1 cellular context compared by ENCODE assay signal in the genomic region with DNA sequence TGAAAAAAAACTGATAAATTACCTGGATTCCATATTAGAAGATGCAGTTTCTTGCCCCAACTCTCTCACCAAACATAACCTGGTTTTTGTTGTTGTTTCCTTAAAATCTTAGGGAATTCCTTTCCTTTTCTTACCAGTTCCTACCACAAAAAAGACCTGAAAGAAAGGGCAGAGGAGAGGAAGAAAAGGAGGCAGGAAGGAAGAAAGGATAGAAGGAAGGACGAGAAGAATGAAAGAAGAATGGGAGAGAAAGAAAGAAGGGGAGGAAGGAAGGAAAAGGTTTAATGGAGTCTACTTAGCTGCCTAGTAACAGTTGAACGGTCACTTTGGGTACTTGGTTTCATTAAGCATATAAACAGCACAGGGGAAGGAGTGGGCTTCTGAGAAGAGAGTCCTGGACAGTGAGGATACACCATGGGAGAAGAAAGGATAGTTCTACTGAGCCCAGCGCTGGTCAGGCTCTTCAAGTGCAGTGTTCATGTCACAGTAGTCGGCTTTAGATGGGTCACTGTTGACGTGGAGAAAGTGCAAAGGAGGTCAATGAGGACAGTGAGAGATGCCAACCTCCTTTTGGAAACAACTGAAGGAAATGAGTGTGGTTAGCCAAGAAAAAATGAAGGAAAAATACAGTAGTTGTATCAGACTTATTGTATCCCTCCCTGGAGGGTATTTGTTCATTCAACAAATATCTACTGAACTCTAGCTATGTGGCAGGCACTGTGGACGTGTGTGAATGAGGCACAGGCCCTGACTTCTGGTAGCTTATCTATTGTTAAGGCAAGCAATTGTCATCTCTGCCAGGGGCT.
TF ChIP-seq lines count a peak whose summit lies in the region.

No MANE protein-coding gene starts in this region.

TF ChIP-seq in IMR-90, 13 proteins besides CTCF, POLR2A, EP300 and RAD21:
- TF ChIP-seq, protein P1, sequence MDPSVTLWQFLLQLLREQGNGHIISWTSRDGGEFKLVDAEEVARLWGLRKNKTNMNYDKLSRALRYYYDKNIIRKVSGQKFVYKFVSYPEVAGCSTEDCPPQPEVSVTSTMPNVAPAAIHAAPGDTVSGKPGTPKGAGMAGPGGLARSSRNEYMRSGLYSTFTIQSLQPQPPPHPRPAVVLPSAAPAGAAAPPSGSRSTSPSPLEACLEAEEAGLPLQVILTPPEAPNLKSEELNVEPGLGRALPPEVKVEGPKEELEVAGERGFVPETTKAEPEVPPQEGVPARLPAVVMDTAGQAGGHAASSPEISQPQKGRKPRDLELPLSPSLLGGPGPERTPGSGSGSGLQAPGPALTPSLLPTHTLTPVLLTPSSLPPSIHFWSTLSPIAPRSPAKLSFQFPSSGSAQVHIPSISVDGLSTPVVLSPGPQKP (IDR thresholded peaks at IDR 0.05; ENCODE audit: borderline replicate concordance, low read depth, low read length) = no peak
- no peak for TF ChIP-seq MXI1 (IDR thresholded peaks at IDR 0.05; ENCODE audit: borderline replicate concordance, low read depth, low read length)
- TF ChIP-seq BHLHE40 (IDR thresholded peaks at IDR 0.05; ENCODE audit: low read depth, low read length) = no peak
- no peak for TF ChIP-seq FOS (IDR thresholded peaks at IDR 0.05; ENCODE audit: low read depth, low read length)
- no peak for TF ChIP-seq CEBPB (IDR thresholded peaks at IDR 0.05; ENCODE audit: low read depth, low read length)
- no peak for TF ChIP-seq SMC3 (IDR thresholded peaks at IDR 0.05; ENCODE audit: low read depth, low read length)
- TF ChIP-seq, protein P2, sequence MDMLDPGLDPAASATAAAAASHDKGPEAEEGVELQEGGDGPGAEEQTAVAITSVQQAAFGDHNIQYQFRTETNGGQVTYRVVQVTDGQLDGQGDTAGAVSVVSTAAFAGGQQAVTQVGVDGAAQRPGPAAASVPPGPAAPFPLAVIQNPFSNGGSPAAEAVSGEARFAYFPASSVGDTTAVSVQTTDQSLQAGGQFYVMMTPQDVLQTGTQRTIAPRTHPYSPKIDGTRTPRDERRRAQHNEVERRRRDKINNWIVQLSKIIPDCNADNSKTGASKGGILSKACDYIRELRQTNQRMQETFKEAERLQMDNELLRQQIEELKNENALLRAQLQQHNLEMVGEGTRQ (IDR thresholded peaks at IDR 0.05; ENCODE audit: low read depth, low read length) = no peak
- TF ChIP-seq MAZ (IDR thresholded peaks at IDR 0.05; ENCODE audit: borderline replicate concordance, low read depth, low read length) = no peak
- no peak for TF ChIP-seq RCOR1 (IDR thresholded peaks at IDR 0.05; ENCODE audit: insufficient replicate concordance, low read length)
- TF ChIP-seq NFE2L2 (IDR thresholded peaks at IDR 0.05; ENCODE audit: low read depth, low read length) = no peak
- no peak for TF ChIP-seq MAFK (IDR thresholded peaks at IDR 0.05; ENCODE audit: low read depth, low read length)
- TF ChIP-seq CHD1 (IDR thresholded peaks at IDR 0.05; ENCODE audit: low read depth, low read length) = no peak
- no peak for TF ChIP-seq RFX5 (IDR thresholded peaks at IDR 0.05; ENCODE audit: low read depth, low read length)
